ENCODE assay signal across 8 cellular contexts in the genomic region with DNA sequence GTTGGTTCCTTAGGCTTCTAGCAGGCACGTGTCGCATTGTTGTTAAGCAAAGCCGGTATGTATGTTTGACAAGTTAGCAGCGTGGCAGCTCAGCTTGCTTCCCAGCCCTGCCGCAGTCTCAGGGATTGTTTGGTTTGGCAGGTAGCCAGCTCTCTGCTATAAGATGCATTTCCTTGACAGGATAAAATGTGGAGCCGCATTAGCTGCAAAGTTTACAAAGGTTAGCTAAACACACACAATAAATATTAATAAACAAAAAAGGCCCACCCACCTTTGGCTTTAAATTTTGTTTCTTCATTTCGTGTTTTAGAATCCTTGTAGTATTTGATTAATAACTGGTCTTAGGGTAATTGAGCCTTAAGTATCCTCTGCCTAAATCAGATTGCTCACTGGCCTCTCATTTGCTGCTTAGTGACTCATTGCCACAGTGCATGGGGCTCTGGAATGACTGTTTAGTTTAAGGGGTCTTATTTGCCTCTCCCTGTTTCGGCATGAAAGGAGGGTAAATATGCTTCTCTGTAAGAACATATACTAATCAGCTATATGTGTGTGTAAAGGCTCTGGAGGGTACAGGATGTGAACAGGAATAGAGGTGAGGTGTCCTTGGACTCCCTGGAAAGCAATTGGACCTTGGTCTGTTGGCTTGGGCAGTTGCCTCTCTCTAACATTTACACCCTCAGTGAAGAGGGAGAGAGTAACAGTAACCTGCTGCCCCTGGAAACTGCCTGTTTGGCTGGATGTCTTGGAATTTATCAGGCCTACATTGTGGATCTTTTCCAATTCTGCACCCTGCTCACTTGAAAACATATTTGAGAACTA.
DNase-seq lines count a peak whose midpoint lies in the region; ATAC-seq and TF ChIP-seq lines count a peak whose summit lies in the region.

No MANE protein-coding gene starts in this region.

- no peaks in the 10 kb centered on the region for H3K9me3 ChIP-seq in BE2C

- ATAC-seq in HG03571 (IDR thresholded peaks at IDR 0.05; ENCODE audit: unreplicated experiment) = no peak
- ATAC-seq in HG02884 (IDR thresholded peaks at IDR 0.05; ENCODE audit: unreplicated experiment) = no peak
- ATAC-seq in HG02970 (IDR thresholded peaks at IDR 0.05; ENCODE audit: low FRiP score, unreplicated experiment) = no peak

- no peaks in the 10 kb centered on the region for H3K36me3 ChIP-seq in BE2C

- no peak overlapping the region for H3K4me3 ChIP-seq in BE2C (ENCODE audit: low read depth, low read length)

- DNase-seq in BE2C (peak; percentile 84), NCI-H1436 treated with DMSO at 0.1 percent for 48 hours (lab: John Stamatoyannopoulos, UW) (peak; percentile 22), left kidney (ENCODE audit: low read depth, low spot score) (peak; percentile 94), cortex of kidney (lab: John Stamatoyannopoulos, UW) (no peak)

- peaks cover 39% of the 10 kb centered on the region for H3K4me1 ChIP-seq in BE2C

- H3K27ac ChIP-seq in VCaP = peak overlapping the region; percentile 74

- TF ChIP-seq CTCF in BE2C (IDR thresholded peaks at IDR 0.05; ENCODE audit: low read depth, low read length) (no peak), VCaP (conservative IDR thresholded peaks at IDR 0.05) (no peak)

- H3K27me3 ChIP-seq in BE2C = no peaks in the 10 kb centered on the region
